Comparison of ENCODE assay signal across 12 cellular contexts in genomic region chr16:86585821-86586611, GRCh38. TPM values are rescaled to one million over a fixed set of nuclear protein-coding genes. Genes with fewer than 3 reads are reported as not detected.
DNase-seq lines count a peak whose midpoint lies in the region; ATAC-seq, FAIRE-seq and TF ChIP-seq lines count a peak whose summit lies in the region.
"Had no signal": no experiment of that assay in that cellular context is flagged by ENCODE, and none has a peak within 500 bp of the region (broad histone marks: within the 10 kb centered on the region; RNA-seq: fewer than 3 reads in every experiment).

No MANE protein-coding gene starts in this region.

- H3K27ac ChIP-seq in uterus = peak overlapping the region; percentile 49 to 57
- H3K27ac ChIP-seq: SJCRH30 had no signal

- DNase-seq in LHCN-M2 (ENCODE audit: low read depth) (peak; percentile 84), bronchial epithelial cell (ENCODE audit: low read depth) (peak; percentile 80), kidney glomerular epithelial cell (lab: John Stamatoyannopoulos, UW) (peak; percentile 29), uterus (no peak), germinal center (ENCODE audit: low spot score) (no peak), GM10266 (ENCODE audit: extremely low spot score) (no peak)
- DNase-seq: DND-41, naive B cell, NCI-H1105, NCI-H524 treated with DMSO at 0.1 percent for 48 hours, SJCRH30 had no signal

- H3K4me1 ChIP-seq in uterus = no peaks in the 10 kb centered on the region

- TF ChIP-seq CTCF in bronchial epithelial cell (IDR thresholded peaks at IDR 0.05; ENCODE audit: insufficient read depth, low read length, severe bottlenecking) (no peak), uterus (IDR thresholded peaks at IDR 0.05) (no peak), GM10266 (IDR thresholded peaks at IDR 0.05; ENCODE audit: control insufficient read depth, insufficient read depth, low read depth, missing control alignments) (no peak)

- H3K27me3 ChIP-seq in bronchial epithelial cell (ENCODE audit: control insufficient read depth, insufficient read depth, low read length) (no peaks in the 10 kb centered on the region), uterus (peaks cover 0 to 2% of the 10 kb centered on the region in 2 donors)
- H3K27me3 ChIP-seq: SJCRH30 had no signal

- no peak for FAIRE-seq in bronchial epithelial cell (lab: Jason Lieb, UNC)

- H3K9me3 ChIP-seq in uterus = no peaks in the 10 kb centered on the region
- H3K9me3 ChIP-seq: SJCRH30 had no signal

- no peak for TF ChIP-seq POLR2A in uterus (IDR thresholded peaks at IDR 0.05)

- intact Hi-C loops in uterus (cut with DNase I; ENCODE audit: low total_unique reads) = no loop called here

- H3K4me3 ChIP-seq in bronchial epithelial cell (ENCODE audit: low read depth, low read length) (no peak overlapping the region), uterus (no peak overlapping the region)
- H3K4me3 ChIP-seq: SJCRH30 had no signal

- no peak for ATAC-seq in GM19351 (IDR thresholded peaks at IDR 0.05; ENCODE audit: unreplicated experiment)

- H3K36me3 ChIP-seq in bronchial epithelial cell (ENCODE audit: control insufficient read depth, insufficient read depth, low read length) (no peaks in the 10 kb centered on the region), uterus (no peaks in the 10 kb centered on the region)
- H3K36me3 ChIP-seq: SJCRH30 had no signal

RNA-seq across cellular contexts. Expression of gene FOXL1, which starts 7.7 kb away (rescaled TPM):
- 4.1 and 5.3 TPM in 2 replicates for total RNA-seq in LHCN-M2 (2014; rRNA removed)
- polyA plus RNA-seq in LHCN-M2 (2012) = 1.7 TPM
- total RNA-seq in bronchial epithelial cell = 1.1 and 1.5 TPM in 2 replicates
- total RNA-seq in uterus = 1 to 10 TPM in 1 of 4 donors, under 1 TPM in 2, not detected in 1; under 0.01 to 3.2 (median 0.76) TPM

RNA-seq across cellular contexts. Expression of gene FOXC2, which starts 19.4 kb away (rescaled TPM):
- total RNA-seq in LHCN-M2 (2014; rRNA removed) (5.1 and 8.3 TPM in 2 replicates), bronchial epithelial cell (under 0.01 TPM in 1 of 2 replicates, not detected in the other), uterus (1 to 10 TPM in 1 of 4 donors, under 1 TPM in 1, not detected in 2; 0.21 to 2.6 TPM)
- 22.1 TPM for polyA plus RNA-seq in LHCN-M2 (2012)

RNA-seq across cellular contexts. Expression of gene MTHFSD, which starts 31.0 kb away (rescaled TPM):
- total RNA-seq in LHCN-M2 (2014; rRNA removed) = 10.5 and 15.0 TPM in 2 replicates
- 8.4 TPM for polyA plus RNA-seq in LHCN-M2 (2012)
- total RNA-seq in bronchial epithelial cell = 13.2 and 19.7 TPM in 2 replicates
- 10 to 100 TPM in 2 of 4 donors, 1 to 10 TPM in 2; 2.9 to 26.0 (median 13.1) TPM for total RNA-seq in uterus

Comparison
In these comparisons a context has a peak if more than half of its experiments do, and no peak if none do; other contexts are left out.
1. DNase-seq: peak in LHCN-M2 (single experiment), bronchial epithelial cell (single experiment) and kidney glomerular epithelial cell (single experiment); none in uterus (0 of 2), germinal center (single experiment) and GM10266 (single experiment).